1 cellular context compared by ENCODE assay signal in genomic region chr11:36953986-36954385, GRCh38.
TF ChIP-seq lines count a peak whose summit lies in the region.

No MANE protein-coding gene starts in this region.

TF ChIP-seq in SK-N-SH treated with all-trans-retinoic acid at 6 μM for 48 hours, 23 proteins besides CTCF, POLR2A, EP300 and RAD21 (continued from another document):
- TF ChIP-seq CSDC2 (CRISPR knock-in tag; IDR thresholded peaks at IDR 0.05), result 0 out of 2 replicates have a peak, but pooled peaks have one; percentile 36
- TF ChIP-seq POU6F1 (CRISPR knock-in tag; IDR thresholded peaks at IDR 0.05; ENCODE audit: borderline replicate concordance, low read depth), result no peak
- TF ChIP-seq TOX (CRISPR knock-in tag; IDR thresholded peaks at IDR 0.05; ENCODE audit: borderline replicate concordance), result no peak
- no peak for TF ChIP-seq OSR1 (CRISPR knock-in tag; IDR thresholded peaks at IDR 0.05)
- no peak for TF ChIP-seq ZC3H10 (CRISPR knock-in tag; IDR thresholded peaks at IDR 0.05)
- no peak for TF ChIP-seq TCF4 (CRISPR knock-in tag; IDR thresholded peaks at IDR 0.05; ENCODE audit: borderline replicate concordance)
- no peak for TF ChIP-seq ZNF70 (CRISPR knock-in tag; IDR thresholded peaks at IDR 0.05)
- no peak for TF ChIP-seq ZNF565 (CRISPR knock-in tag; conservative IDR thresholded peaks at IDR 0.05; ENCODE audit: low read depth)
- TF ChIP-seq GLIS3 (CRISPR knock-in tag; IDR thresholded peaks at IDR 0.05), result no peak
- TF ChIP-seq ZNF8 (CRISPR knock-in tag; IDR thresholded peaks at IDR 0.05), result no peak
- no peak for TF ChIP-seq BACH2 (CRISPR knock-in tag; IDR thresholded peaks at IDR 0.05; ENCODE audit: borderline replicate concordance)
- TF ChIP-seq CREB5 (CRISPR knock-in tag; IDR thresholded peaks at IDR 0.05; ENCODE audit: low read depth), result peak; percentile 42; the same call in 1 of the 2 replicates
- no peak for TF ChIP-seq ARNTL (CRISPR knock-in tag; IDR thresholded peaks at IDR 0.05; ENCODE audit: borderline replicate concordance, low read depth)
- peak; percentile 87 for TF ChIP-seq ISL1 (CRISPR knock-in tag; IDR thresholded peaks at IDR 0.05)
- no peak for TF ChIP-seq CSRNP3 (CRISPR knock-in tag; IDR thresholded peaks at IDR 0.05)
TF ChIP-seq in SK-N-SH treated with all-trans-retinoic acid at 6 μM for 48 hours: peak in this region for 4.
